Comparison of ENCODE assay signal across 10 cellular contexts in genomic region chr16:49620868-49621239, GRCh38.
DNase-seq lines count a peak whose midpoint lies in the region; ATAC-seq and TF ChIP-seq lines count a peak whose summit lies in the region.
"Had no signal": no experiment of that assay in that cellular context is flagged by ENCODE, and none has a peak within 500 bp of the region (broad histone marks: within the 10 kb centered on the region; RNA-seq: fewer than 3 reads in every experiment).

No MANE protein-coding gene starts in this region.

- no peak overlapping the region for H3K27ac Mint-ChIP-seq in CD8-positive, alpha-beta T cell
- H3K27ac Mint-ChIP-seq: effector memory CD8-positive, alpha-beta T cell had no signal

- no peaks in the 10 kb centered on the region for H3K4me1 Mint-ChIP-seq in CD8-positive, alpha-beta T cell (ENCODE audit: low read depth)

- no peaks in the 10 kb centered on the region for H3K9me3 Mint-ChIP-seq in CD8-positive, alpha-beta T cell
- H3K9me3 Mint-ChIP-seq: effector memory CD8-positive, alpha-beta T cell had no signal

- H3K27me3 ChIP-seq in ovary (no peaks in the 10 kb centered on the region), vagina (no peaks in the 10 kb centered on the region)
- no peaks in the 10 kb centered on the region for H3K27me3 ChIP-seq in CD8-positive, alpha-beta T cell (ENCODE audit: insufficient read depth, low read length)

- intact Hi-C loops in Right ventricle myocardium superior (cut with DNase I) (no loop called here), ovary (cut with DNase I) (loop anchor here in 1 of 4 donors (5.0 kb wide), 1 partner anchor 236 kb away; the partner anchor contains the start of gene ZNF423), vagina (cut with DNase I) (loop anchor here (10.0 kb wide), 1 partner anchor 234 kb away; the partner anchor contains the start of gene ZNF423)
- intact Hi-C loops in CD8-positive, alpha-beta T cell (cut with DNase I, micrococcal nuclease): no loop called here

- CTCF ChIA-PET in CD8-positive, alpha-beta T cell (lab: Charles Lee): interaction anchor here (0.8 kb wide), 1 partner anchor 213 kb away, joined by 3 read pairs; no protein-coding TSS in a partner anchor

- ATAC-seq in Right ventricle myocardium superior (ENCODE audit: poor library complexity): peak; percentile 38
- ATAC-seq in CD8-positive, alpha-beta T cell: no peak
- ATAC-seq: effector memory CD8-positive, alpha-beta T cell had no signal

- H3K9me3 ChIP-seq in ovary (no peaks in the 10 kb centered on the region), vagina (no peaks in the 10 kb centered on the region)
- no peaks in the 10 kb centered on the region for H3K9me3 ChIP-seq in CD8-positive, alpha-beta T cell (ENCODE audit: low read length)

- H3K36me3 ChIP-seq in ovary (no peaks in the 10 kb centered on the region), vagina (no peaks in the 10 kb centered on the region)
- H3K36me3 ChIP-seq in CD8-positive, alpha-beta T cell (ENCODE audit: insufficient read depth, low read length): no peaks in the 10 kb centered on the region

- no peak for TF ChIP-seq EP300 in ovary (IDR thresholded peaks at IDR 0.05)

- DNase-seq in activated effector memory CD4-positive, alpha-beta T cell treated with anti-CD3 and anti-CD28 coated beads, Interleukin-2, amount 50 U/mL, for 16 hours: peak; percentile 52
- DNase-seq in activated effector memory CD4-positive, alpha-beta T cell treated with Interleukin-2 at 50 U/mL for 16 hours: no peak
- DNase-seq in Right ventricle myocardium superior (no peak), ovary (peak; percentile 61 to 78 (median 76)), vagina (ENCODE audit: extremely low spot score in 2 of 2) (no peak), erythroblast (lab: John Stamatoyannopoulos, UW) (no peak), iPS-NIHi7 (ENCODE audit: extremely low spot score) (no peak)
- no peak for DNase-seq in CD8-positive, alpha-beta T cell
- DNase-seq: effector memory CD8-positive, alpha-beta T cell had no signal

- TF ChIP-seq POLR2A in ovary (IDR thresholded peaks at IDR 0.05) (no peak), vagina (IDR thresholded peaks at IDR 0.05) (no peak), erythroblast (IDR thresholded peaks at IDR 0.05; ENCODE audit: low read length) (no peak)

- H3K4me3 ChIP-seq in ovary (no peak overlapping the region), vagina (no peak overlapping the region)
- H3K4me3 ChIP-seq in CD8-positive, alpha-beta T cell (ENCODE audit: low read depth, low read length): no peak overlapping the region

- no peak for TF ChIP-seq CTCF in ovary (IDR thresholded peaks at IDR 0.05)
- TF ChIP-seq CTCF in vagina (IDR thresholded peaks at IDR 0.05): no peak
- TF ChIP-seq CTCF in CD8-positive, alpha-beta T cell (IDR thresholded peaks at IDR 0.05): no peak

- no peaks in the 10 kb centered on the region for H3K36me3 Mint-ChIP-seq in CD8-positive, alpha-beta T cell

- no peaks in the 10 kb centered on the region for H3K27me3 Mint-ChIP-seq in CD8-positive, alpha-beta T cell (ENCODE audit: low read depth)
- H3K27me3 Mint-ChIP-seq: effector memory CD8-positive, alpha-beta T cell had no signal

- H3K27ac ChIP-seq in ovary (peak overlapping the region; percentile 17 to 83), vagina (peak overlapping the region; percentile 81)
- H3K27ac ChIP-seq in CD8-positive, alpha-beta T cell (ENCODE audit: low read depth, low read length): no peak overlapping the region
- H3K27ac ChIP-seq: 22Rv1 had no signal

- H3K4me1 ChIP-seq in ovary (ENCODE audit: insufficient read depth): peaks cover 18% of the 10 kb centered on the region
- peaks cover 24% of the 10 kb centered on the region for H3K4me1 ChIP-seq in vagina
- no peaks in the 10 kb centered on the region for H3K4me1 ChIP-seq in CD8-positive, alpha-beta T cell (ENCODE audit: insufficient read depth, low read length)

- POLR2A ChIA-PET in CD8-positive, alpha-beta T cell (lab: Charles Lee): no interaction called here

- H3K4me3 Mint-ChIP-seq in CD8-positive, alpha-beta T cell: no peak overlapping the region
- H3K4me3 Mint-ChIP-seq: effector memory CD8-positive, alpha-beta T cell had no signal

- WGBS in ovary, 3 donors: 11 to 24% (median 23%) methylated on average over 6 of the region's 6 CpGs

Comparison
In these comparisons a context has a peak if more than half of its experiments do, and no peak if none do; other contexts are left out.
1. DNase-seq: peak in activated effector memory CD4-positive, alpha-beta T cell treated with anti-CD3 and anti-CD28 coated beads, Interleukin-2, amount 50 U/mL, for 16 hours (single experiment) and ovary (5 of 5); none in activated effector memory CD4-positive, alpha-beta T cell treated with Interleukin-2 at 50 U/mL for 16 hours (single experiment), Right ventricle myocardium superior (single experiment), vagina (0 of 2), erythroblast (0 of 2), CD8-positive, alpha-beta T cell (0 of 7) and iPS-NIHi7 (single experiment).